32 cellular contexts compared by ENCODE assay signal in genomic region chr10:28788767-28789166, GRCh38.
DNase-seq lines count a peak whose midpoint lies in the region; ATAC-seq, FAIRE-seq and TF ChIP-seq lines count a peak whose summit lies in the region.
"Had no signal": no experiment of that assay in that cellular context is flagged by ENCODE, and none has a peak within 500 bp of the region (broad histone marks: within the 10 kb centered on the region; RNA-seq: fewer than 3 reads in every experiment).

No MANE protein-coding gene starts in this region.

- H3K9me3 Mint-ChIP-seq in Calu3 (ENCODE audit: low read depth, unreplicated experiment) (no peaks in the 10 kb centered on the region), mesothelial cell of epicardium (no peaks in the 10 kb centered on the region)
- H3K9me3 Mint-ChIP-seq in stimulated activated naive B cell treated with anti-CD40 and anti-IgM and Interleukin-4, amounts not matched to agents 10 μg/mL and 1 μg/mL and 100 μg/mL, for 72 hours, result peaks cover 0 to under 1% of the 10 kb centered on the region in 2 donors
- H3K9me3 Mint-ChIP-seq: activated CD4-positive, alpha-beta T cell treated with anti-CD3 and anti-CD28 coated beads, Interleukin-2, amount 10 ng/mL, durations not matched to agents 24 days and 14 days; activated naive CD4-positive, alpha-beta T cell treated with anti-CD3 and anti-CD28 coated beads, Interleukin-2, amount 50 U/mL, for 24 hours; HFFc6; nephron progenitor cell; stimulated activated naive CD8-positive, alpha-beta T cell treated with anti-CD3 and anti-CD28 coated beads, Interleukin-15, Interleukin-2, amounts not matched to agents 100 ng/mL and 50 ng/mL, for 24 hours had no signal

- H3K36me3 Mint-ChIP-seq in Calu3 (ENCODE audit: insufficient read depth, unreplicated experiment) (no peaks in the 10 kb centered on the region), mesothelial cell of epicardium (no peaks in the 10 kb centered on the region)
- H3K36me3 Mint-ChIP-seq in stimulated activated naive B cell treated with anti-CD40 and anti-IgM and Interleukin-4, amounts not matched to agents 10 μg/mL and 1 μg/mL and 100 μg/mL, for 72 hours, result no peaks in the 10 kb centered on the region
- H3K36me3 Mint-ChIP-seq: activated naive CD4-positive, alpha-beta T cell treated with anti-CD3 and anti-CD28 coated beads, Interleukin-2, amount 50 U/mL, for 24 hours had no signal

- H3K27ac ChIP-seq in dorsolateral prefrontal cortex, result peak overlapping the region; percentile 21 to 99 (median 91)
- H3K27ac ChIP-seq: coronary artery, lower lobe of right lung, pancreas, Peyer's patch, right atrium auricular region, thyroid gland had no signal

- H3K27me3 Mint-ChIP-seq in Calu3 (ENCODE audit: unreplicated experiment) (no peaks in the 10 kb centered on the region), mesothelial cell of epicardium (ENCODE audit: low read depth) (no peaks in the 10 kb centered on the region)
- peaks cover 10 to 13% of the 10 kb centered on the region in 2 donors for H3K27me3 Mint-ChIP-seq in stimulated activated naive B cell treated with anti-CD40 and anti-IgM and Interleukin-4, amounts not matched to agents 10 μg/mL and 1 μg/mL and 100 μg/mL, for 72 hours

- no TSS peak for BruUV-seq in Calu3 (replicated peaks; lab: Mats Ljungman, UMichigan)

- ATAC-seq in stimulated activated naive B cell treated with anti-CD40 and anti-IgM and Interleukin-4, amounts not matched to agents 10 μg/mL and 1 μg/mL and 100 μg/mL, for 72 hours (replicated peaks), result no peak
- ATAC-seq in GM21526 (IDR thresholded peaks at IDR 0.05; ENCODE audit: low FRiP score, unreplicated experiment) (no peak), HG02642 (IDR thresholded peaks at IDR 0.05; ENCODE audit: poor library complexity, unreplicated experiment) (no peak)
- ATAC-seq: lower lobe of right lung, pancreas had no signal

- no peaks in the 10 kb centered on the region for H3K27me3 ChIP-seq in dorsolateral prefrontal cortex
- H3K27me3 ChIP-seq: pancreas, Peyer's patch, right atrium auricular region, thyroid gland had no signal

- no peak for FAIRE-seq in urothelium cell line (lab: Jason Lieb, UNC)
- FAIRE-seq: bronchial epithelial cell, HTR-8/SVneo, pancreas had no signal

- TF ChIP-seq CTCF in Calu3 (IDR thresholded peaks at IDR 0.05; ENCODE audit: unreplicated experiment) (no peak), dorsolateral prefrontal cortex (IDR thresholded peaks at IDR 0.05 in 54 of 56, conservative IDR thresholded peaks at IDR 0.05 in 2 of 56; ENCODE audit: low read depth in 1 of 56, partially characterized antibody in 56 of 56) (peak in 3 of 56 donors; percentile 8 to 19 (median 15)), mesothelial cell of epicardium (IDR thresholded peaks at IDR 0.05; ENCODE audit: unreplicated experiment) (no peak)

- intact Hi-C loops in Calu3 (cut with micrococcal nuclease; ENCODE audit: unreplicated experiment), result loop anchor here (10.0 kb wide), 1 partner anchor 336 kb away; no protein-coding TSS in a partner anchor
- intact Hi-C loops in dorsolateral prefrontal cortex (cut with DNase I), result loop anchor here in 1 of 2 donors (1.0 to 5.0 kb wide), 2 partner anchors 20 to 106 kb away; no protein-coding TSS in a partner anchor

- no peak for DNase-seq in Calu3
- DNase-seq in dorsolateral prefrontal cortex, result peak in 8 of 10 donors; percentile 54 to 79 (median 63)
- no peak for DNase-seq in mesothelial cell of epicardium (ENCODE audit: low spot score in 2 of 2, unreplicated experiment in 2 of 2)
- no peak for DNase-seq in stimulated activated naive B cell treated with anti-CD40 and anti-IgM and Interleukin-4, amounts not matched to agents 10 μg/mL and 1 μg/mL and 100 μg/mL, for 72 hours
- no peak for DNase-seq in urothelium cell line (ENCODE audit: low spot score)
- DNase-seq: ACHN; activated CD4-positive, alpha-beta T cell treated with anti-CD3 and anti-CD28 coated beads, Interleukin-2, amount 10 ng/mL, durations not matched to agents 24 days and 14 days; aorta; COR-L47; effector memory CD4-positive, alpha-beta T cell; GOT3; HFFc6; lower lobe of right lung; NCI-H1048; NCI-H1694 treated with DMSO at 0.1 percent for 48 hours; NCI-H446; NCI-H748 treated with DMSO at 0.1 percent for 48 hours; nephron progenitor cell; pancreas; Peyer's patch; SHP77; stimulated activated CD4-positive, alpha-beta T cell treated with anti-CD3 and anti-CD28 coated beads, Interleukin-1b, Interleukin-23, amount 100 ng/mL, for 48 hours; thyroid gland had no signal

- CTCF ChIA-PET in Calu3 (lab: Charles Lee), result no interaction called here

- H3K4me3 ChIP-seq in dorsolateral prefrontal cortex, result peak overlapping the region in 38 of 59 donors; percentile 0 to 53 (median 29)
- H3K4me3 ChIP-seq: coronary artery, lower lobe of right lung, pancreas, Peyer's patch, right atrium auricular region, smooth muscle cell, thyroid gland had no signal

- H3K27ac Mint-ChIP-seq in Calu3 (ENCODE audit: unreplicated experiment) (peak overlapping the region; percentile 28), mesothelial cell of epicardium (peak overlapping the region; percentile 17)
- H3K27ac Mint-ChIP-seq in stimulated activated naive B cell treated with anti-CD40 and anti-IgM and Interleukin-4, amounts not matched to agents 10 μg/mL and 1 μg/mL and 100 μg/mL, for 72 hours, result peak overlapping the region; percentile 76
- H3K27ac Mint-ChIP-seq: activated CD4-positive, alpha-beta T cell treated with anti-CD3 and anti-CD28 coated beads, Interleukin-2, amount 10 ng/mL, durations not matched to agents 24 days and 14 days; activated naive CD4-positive, alpha-beta T cell treated with anti-CD3 and anti-CD28 coated beads, Interleukin-2, amount 50 U/mL, for 24 hours; HFFc6; nephron progenitor cell; stimulated activated naive CD8-positive, alpha-beta T cell treated with anti-CD3 and anti-CD28 coated beads, Interleukin-15, Interleukin-2, amounts not matched to agents 100 ng/mL and 50 ng/mL, for 24 hours had no signal

- H3K4me3 Mint-ChIP-seq in Calu3 (ENCODE audit: low read depth, unreplicated experiment) (no peak overlapping the region), mesothelial cell of epicardium (no peak overlapping the region)
- H3K4me3 Mint-ChIP-seq in stimulated activated naive B cell treated with anti-CD40 and anti-IgM and Interleukin-4, amounts not matched to agents 10 μg/mL and 1 μg/mL and 100 μg/mL, for 72 hours, result peak overlapping the region; percentile 47 to 74
- H3K4me3 Mint-ChIP-seq: activated CD4-positive, alpha-beta T cell treated with anti-CD3 and anti-CD28 coated beads, Interleukin-2, amount 10 ng/mL, durations not matched to agents 24 days and 14 days; activated naive CD4-positive, alpha-beta T cell treated with anti-CD3 and anti-CD28 coated beads, Interleukin-2, amount 50 U/mL, for 24 hours; HFFc6; nephron progenitor cell; stimulated activated naive CD8-positive, alpha-beta T cell treated with anti-CD3 and anti-CD28 coated beads, Interleukin-15, Interleukin-2, amounts not matched to agents 100 ng/mL and 50 ng/mL, for 24 hours had no signal

- H3K4me1 Mint-ChIP-seq in Calu3 (ENCODE audit: low read depth, unreplicated experiment) (peaks cover 39% of the 10 kb centered on the region), mesothelial cell of epicardium (peaks cover 33% of the 10 kb centered on the region)
- peaks cover 12 to 22% of the 10 kb centered on the region in 2 donors for H3K4me1 Mint-ChIP-seq in stimulated activated naive B cell treated with anti-CD40 and anti-IgM and Interleukin-4, amounts not matched to agents 10 μg/mL and 1 μg/mL and 100 μg/mL, for 72 hours
- H3K4me1 Mint-ChIP-seq: activated CD4-positive, alpha-beta T cell treated with anti-CD3 and anti-CD28 coated beads, Interleukin-2, amount 10 ng/mL, durations not matched to agents 24 days and 14 days; activated naive CD4-positive, alpha-beta T cell treated with anti-CD3 and anti-CD28 coated beads, Interleukin-2, amount 50 U/mL, for 24 hours had no signal

Comparison
In these comparisons a context has a peak if more than half of its experiments do, and no peak if none do; other contexts are left out.
1. DNase-seq: peak in dorsolateral prefrontal cortex (8 of 10); none in Calu3 (single experiment), mesothelial cell of epicardium (0 of 2), stimulated activated naive B cell treated with anti-CD40 and anti-IgM and Interleukin-4, amounts not matched to agents 10 μg/mL and 1 μg/mL and 100 μg/mL, for 72 hours (single experiment) and urothelium cell line (single experiment).
2. H3K27ac Mint-ChIP-seq: peak in every context shown above with its lines; median percentile 76 in stimulated activated naive B cell treated with anti-CD40 and anti-IgM and Interleukin-4, amounts not matched to agents 10 μg/mL and 1 μg/mL and 100 μg/mL, for 72 hours; 28 in Calu3; 17 in mesothelial cell of epicardium.
3. H3K4me3 Mint-ChIP-seq: peak in stimulated activated naive B cell treated with anti-CD40 and anti-IgM and Interleukin-4, amounts not matched to agents 10 μg/mL and 1 μg/mL and 100 μg/mL, for 72 hours (2 of 2); none in Calu3 (single experiment) and mesothelial cell of epicardium (single experiment).